8 cellular contexts compared by ENCODE assay signal in the genomic region with DNA sequence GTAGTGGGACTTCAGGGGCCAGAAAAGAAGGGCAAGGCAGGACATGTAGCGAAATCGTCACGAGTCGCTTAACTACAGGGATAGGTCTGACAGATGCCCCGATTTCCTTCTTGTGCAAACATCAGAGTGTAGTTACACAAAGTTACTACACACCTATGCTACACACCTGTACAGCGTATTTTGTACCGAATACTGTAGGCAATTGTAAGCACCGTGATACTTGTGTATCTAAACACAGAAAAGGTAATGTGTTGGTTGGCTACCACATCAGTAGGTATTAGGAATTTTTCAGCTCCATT. TPM values are rescaled to one million over a fixed set of nuclear protein-coding genes. Genes with fewer than 3 reads are reported as not detected.
DNase-seq lines count a peak whose midpoint lies in the region; ATAC-seq and TF ChIP-seq lines count a peak whose summit lies in the region.

No MANE protein-coding gene starts in this region.

- H3K27me3 ChIP-seq in BJ (ENCODE audit: control insufficient read depth, insufficient read depth, low read length): no peaks in the 10 kb centered on the region

- H3K4me3 Mint-ChIP-seq in IgD-negative memory B cell (peak overlapping the region; percentile 87 to 96 (median 92)), natural killer cell (peak overlapping the region; percentile 93)

- H3K36me3 ChIP-seq in BJ (ENCODE audit: control insufficient read depth, insufficient read depth, low read length): no peaks in the 10 kb centered on the region

- DNase-seq in BJ (ENCODE audit: low read depth) (no peak), natural killer cell (no peak), NCI-H1092 treated with DMSO at 0.1 percent for 48 hours (lab: John Stamatoyannopoulos, UW) (no peak), T1000 (lab: John Stamatoyannopoulos, UW) (no peak), Ammon's horn (ENCODE audit: low spot score) (no peak)

- ATAC-seq in natural killer cell: no peak
- ATAC-seq in HG03280 (IDR thresholded peaks at IDR 0.05; ENCODE audit: unreplicated experiment): no peak

- H3K27ac Mint-ChIP-seq in IgD-negative memory B cell (peak overlapping the region; percentile 95 to 97 (median 96)), natural killer cell (peak overlapping the region; percentile 95 to 96)

- H3K4me1 Mint-ChIP-seq in IgD-negative memory B cell (peaks cover 27 to 46% (median 43%) of the 10 kb centered on the region in 3 donors), natural killer cell (peaks cover 17 to 34% of the 10 kb centered on the region in 2 donors)

- H3K27ac ChIP-seq in cingulate gyrus (ENCODE audit: low read depth, low read length): peak overlapping the region; percentile 92

- TF ChIP-seq CTCF in BJ (IDR thresholded peaks at IDR 0.05; ENCODE audit: insufficient read depth, low read depth, low read length) (no peak), natural killer cell (IDR thresholded peaks at IDR 0.05) (no peak)

- CTCF ChIA-PET in BJ (lab: Yijun Ruan, JAX): interaction anchor here (0.6 to 1.0 kb wide), 3 partner anchors 16 to 110 kb away, joined by 3 to 5 read pairs (median 5); no protein-coding TSS in a partner anchor

- H3K4me3 ChIP-seq in BJ (ENCODE audit: low read depth, low read length): peak overlapping the region; percentile 86

- intact Hi-C loops in natural killer cell (cut with micrococcal nuclease): loop anchor here (1.0 to 10.0 kb wide), 3 partner anchors 26 to 177 kb away; no protein-coding TSS in a partner anchor

- H3K27me3 Mint-ChIP-seq in IgD-negative memory B cell: no peaks in the 10 kb centered on the region
- no peaks in the 10 kb centered on the region for H3K27me3 Mint-ChIP-seq in natural killer cell (ENCODE audit: low read depth in 2 of 2)

- H3K9me3 Mint-ChIP-seq in IgD-negative memory B cell: no peaks in the 10 kb centered on the region
- H3K9me3 Mint-ChIP-seq in natural killer cell: no peaks in the 10 kb centered on the region

- peaks cover 3% of the 10 kb centered on the region for H3K36me3 Mint-ChIP-seq in IgD-negative memory B cell
- H3K36me3 Mint-ChIP-seq in natural killer cell: no peaks in the 10 kb centered on the region

- POLR2A ChIA-PET in BJ (lab: Charles Lee): no interaction called here

RNA-seq across cellular contexts. Expression of a gene that starts 0.5 kb away (rescaled TPM):
- polyA plus RNA-seq in BJ (2011; rRNA removed) (30.7 and 32.6 TPM in 2 replicates), IgD-negative memory B cell (61.3 TPM)
- polyA minus RNA-seq in BJ (2011; rRNA and poly(A)+ RNA removed): 1.9 and 5.2 TPM in 2 replicates
- total RNA-seq in natural killer cell: 10 to 100 TPM in 2 of 3 donors, 1 to 10 TPM in 1; 7.0 to 10.8 (median 10.5) TPM
